Comparison of ENCODE assay signal across 7 cellular contexts in the genomic region with DNA sequence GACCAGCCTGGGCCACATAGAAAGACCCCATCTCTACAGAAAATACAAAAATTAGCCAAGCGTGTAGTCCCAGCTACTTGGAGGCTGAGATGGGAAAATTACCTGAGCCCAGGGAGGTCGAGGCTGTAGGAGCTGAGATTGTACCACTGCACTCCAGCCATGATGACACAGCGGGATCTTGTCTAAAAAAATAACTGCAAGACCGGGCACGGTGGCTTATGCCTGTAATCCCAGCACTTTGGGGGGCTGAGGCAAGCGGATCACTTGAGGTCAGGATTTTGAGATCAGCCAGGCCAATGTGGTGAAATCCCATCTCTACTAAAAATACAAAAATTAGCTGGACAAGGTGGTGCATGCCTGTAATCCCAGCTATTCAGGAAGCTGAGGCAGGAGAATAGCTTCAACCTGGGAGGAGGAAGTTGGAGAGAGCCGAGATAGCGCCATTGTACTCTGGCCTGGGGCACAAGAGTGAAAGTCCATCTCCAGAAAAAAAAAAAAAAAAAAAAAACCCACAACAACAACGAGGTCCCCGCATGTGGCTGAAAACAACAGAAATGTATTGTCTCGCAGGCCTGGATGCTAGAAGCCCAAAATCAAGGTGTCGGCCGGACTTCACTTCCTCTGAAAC. TPM values are rescaled to one million over a fixed set of nuclear protein-coding genes. Genes with fewer than 3 reads are reported as not detected.
"Had no signal": no experiment of that assay in that cellular context is flagged by ENCODE, and none has a peak within 500 bp of the region (broad histone marks: within the 10 kb centered on the region; RNA-seq: fewer than 3 reads in every experiment).

No MANE protein-coding gene starts in this region.

RNA-seq across cellular contexts. Expression of a gene that starts 50.7 kb away (rescaled TPM):
- total RNA-seq: M059J, OCI-LY7, PC-3, Peyer's patch, Right ventricle myocardium superior, SJSA1 had no signal
- polyA plus RNA-seq: SK-N-SH had no signal
